23 cellular contexts compared by ENCODE assay signal in the genomic region with DNA sequence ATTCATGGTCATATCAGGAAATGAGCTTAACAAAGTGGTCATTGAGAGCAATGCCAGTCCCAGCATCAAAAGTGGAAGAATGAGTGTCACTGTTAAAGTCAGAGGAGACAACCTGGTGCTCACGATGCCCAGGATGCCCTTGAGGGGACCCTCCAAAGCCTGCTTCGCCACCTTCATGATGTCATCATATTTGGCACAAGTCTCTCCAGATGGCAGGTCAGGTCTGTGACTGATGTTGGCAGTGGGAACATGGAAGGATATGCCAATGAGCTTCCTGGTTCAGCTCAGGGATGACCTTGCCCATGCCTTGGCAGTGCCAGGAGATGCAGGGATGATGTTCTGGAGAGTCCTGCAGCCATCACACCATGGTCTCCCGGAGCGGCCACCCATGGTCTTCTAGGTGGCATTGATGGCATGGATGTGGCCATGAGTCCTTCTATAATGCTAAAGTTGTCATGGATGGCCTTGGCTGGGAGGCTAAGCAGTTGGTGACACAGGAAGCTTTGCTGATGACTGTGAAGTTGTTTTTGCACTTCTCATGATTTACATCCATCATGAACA.
"Had no signal": no experiment of that assay in that cellular context is flagged by ENCODE, and none has a peak within 500 bp of the region (broad histone marks: within the 10 kb centered on the region; RNA-seq: fewer than 3 reads in every experiment).

No MANE protein-coding gene starts in this region.

- H3K4me3 ChIP-seq: coronary artery, dorsolateral prefrontal cortex, esophagus muscularis mucosa, gastroesophageal sphincter, heart left ventricle, hepatocyte, left lung, lower lobe of right lung, mucosa of descending colon had no signal

- H3K27me3 ChIP-seq: dorsolateral prefrontal cortex, esophagus muscularis mucosa, foreskin keratinocyte, gastroesophageal sphincter, heart left ventricle, hepatocyte, left lung had no signal

- FAIRE-seq: colon, endothelial cell of umbilical vein, frontal cortex had no signal

- H3K4me1 ChIP-seq: foreskin keratinocyte, gastroesophageal sphincter, left lung, lower lobe of right lung had no signal

- H3K9me3 ChIP-seq: esophagus muscularis mucosa, gastroesophageal sphincter, heart left ventricle, left lung, lower lobe of right lung, mucosa of descending colon had no signal

- DNase-seq: dermis blood vessel endothelial cell; dorsolateral prefrontal cortex; effector CD4-positive, alpha-beta T cell; effector memory CD4-positive, alpha-beta T cell; foreskin keratinocyte; heart left ventricle; hypothalamus; immature natural killer cell; islet precursor cell; left cardiac atrium; left lung; left ventricle myocardium superior; lower lobe of right lung; mesenchymal stem cell; mucosa of descending colon; naive B cell had no signal

- H3K36me3 ChIP-seq: esophagus muscularis mucosa, gastroesophageal sphincter, heart left ventricle, left lung, lower lobe of right lung had no signal

- H3K27ac ChIP-seq: coronary artery, dorsolateral prefrontal cortex, esophagus muscularis mucosa, foreskin keratinocyte, gastroesophageal sphincter, heart left ventricle, hepatocyte, left lung, lower lobe of right lung had no signal
